Comparison of ENCODE assay signal across 8 cellular contexts in the genomic region with DNA sequence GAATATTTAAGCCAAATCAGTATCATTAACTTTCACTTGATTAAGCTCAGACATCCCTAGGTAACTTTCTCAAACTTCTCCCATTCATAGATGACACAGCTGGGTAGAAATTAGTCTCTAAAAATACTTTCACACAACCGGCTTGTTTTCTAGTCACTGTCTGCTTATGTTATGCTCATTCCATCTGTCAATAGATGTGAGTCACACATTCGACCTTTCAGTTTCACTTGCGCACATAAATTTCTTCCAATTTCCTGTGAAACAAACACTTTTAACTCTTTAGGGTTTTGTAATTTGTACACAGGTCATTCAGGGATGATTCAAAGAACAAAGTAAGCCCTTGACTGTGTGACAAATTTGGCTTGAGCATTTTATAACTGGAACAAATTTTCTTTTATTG.
DNase-seq lines count a peak whose midpoint lies in the region; ATAC-seq lines count a peak whose summit lies in the region.

No MANE protein-coding gene starts in this region.

- no peaks in the 10 kb centered on the region for H3K27me3 ChIP-seq in SJSA1 (replicated peaks)

- no peak overlapping the region for H3K4me3 ChIP-seq in SJSA1

- no peaks in the 10 kb centered on the region for H3K36me3 ChIP-seq in SJSA1

- peak overlapping the region; percentile 25 for H3K27ac ChIP-seq in SJSA1

- no peaks in the 10 kb centered on the region; the same call in 1 of the 2 replicates for H3K9me3 ChIP-seq in SJSA1 (replicated peaks)

- ATAC-seq in GM18909 (IDR thresholded peaks at IDR 0.05; ENCODE audit: poor library complexity, unreplicated experiment) (peak; percentile 99), HG02938 (IDR thresholded peaks at IDR 0.05; ENCODE audit: unreplicated experiment) (peak; percentile 95)

- peak in 1 of 2 experiments; percentile 65 for DNase-seq in SJSA1 (ENCODE audit: low read depth in 1 of 2, low spot score in 2 of 2)
- DNase-seq in pulmonary artery endothelial cell (ENCODE audit: low read depth, low spot score): peak; percentile 48
- DNase-seq in KBM-7: no peak
- no peak for DNase-seq in NCI-H1694 (lab: John Stamatoyannopoulos, UW)
- DNase-seq in G401 (ENCODE audit: low spot score): no peak
- no peak for DNase-seq in DMS153 treated with DMSO at 0.1 percent for 48 hours (lab: John Stamatoyannopoulos, UW; ENCODE audit: unreplicated experiment)

- in situ Hi-C loops in KBM-7 (cut with MboI; ENCODE audit: low pct_unique_long_range_greater_than_20kb, low sequenced_read_pairs) (no loop called here), G401 (cut with HindIII; ENCODE audit: low sequenced_read_pairs) (no loop called here)

- peaks cover 12% of the 10 kb centered on the region for H3K4me1 ChIP-seq in SJSA1 (replicated peaks)
